36 cellular contexts compared by ENCODE assay signal in genomic region chr11:31977343-31977742, GRCh38.
"Had no signal": no experiment of that assay in that cellular context is flagged by ENCODE, and none has a peak within 500 bp of the region (broad histone marks: within the 10 kb centered on the region; RNA-seq: fewer than 3 reads in every experiment).

No MANE protein-coding gene starts in this region.

- H3K4me1 ChIP-seq: ascending aorta had no signal

- FAIRE-seq: bronchial epithelial cell, TTC549 had no signal

- H3K9me3 ChIP-seq: ascending aorta had no signal

- H3K4me1 Mint-ChIP-seq: activated B cell treated with CpG ODN at 0.5 μM for 24 hours; activated CD4-positive, alpha-beta T cell treated with anti-CD3 and anti-CD28 coated beads, Interleukin-2, amount 10 ng/mL, durations not matched to agents 24 days and 14 days; activated naive CD4-positive, alpha-beta T cell treated with anti-CD3 and anti-CD28 coated beads, Interleukin-2, amount 10 ng/mL, durations not matched to agents 7 days and 5 days; activated naive CD4-positive, alpha-beta T cell treated with anti-CD3 and anti-CD28 coated beads, Interleukin-2, amount 50 U/mL, for 24 hours; activated naive CD8-positive, alpha-beta T cell treated with anti-CD3 and anti-CD28 coated beads, Interleukin-2, amount 10 ng/mL, durations not matched to agents 7 days and 5 days; activated naive CD8-positive, alpha-beta T cell treated with anti-CD3 and anti-CD28 coated beads, Interleukin-2, amount 50 U/mL, for 24 hours; central memory CD8-positive, alpha-beta T cell had no signal

- H3K36me3 ChIP-seq: ascending aorta, cardiac muscle cell had no signal

- H3K9me3 Mint-ChIP-seq: activated CD4-positive, alpha-beta T cell treated with anti-CD3 and anti-CD28 coated beads, Interleukin-2, amount 10 ng/mL, durations not matched to agents 24 days and 14 days; activated CD8-positive, alpha-beta T cell treated with anti-CD3 and anti-CD28 coated beads for 36 hours; activated naive CD4-positive, alpha-beta T cell treated with anti-CD3 and anti-CD28 coated beads, Interleukin-2, amount 10 ng/mL, durations not matched to agents 7 days and 5 days; activated T-cell treated with anti-CD3 and anti-CD28 coated beads, Interleukin-2, amount 50 U/mL, for 24 hours; activated T-helper 2 cell treated with anti-CD3 and anti-CD28 coated beads, Interferon-gamma antibody, Interleukin-2, Interleukin-4, amounts not matched to agents 10 μg/mL and 5 μg/mL and 100 μg/mL, durations not matched to agents 14 hours and 24 hours and 36 hours; central memory CD8-positive, alpha-beta T cell; T-helper 1 cell treated with Interleukin-12 subunit alpha and Interleukin-12 subunit beta and Interleukin-4 antibody, amounts not matched to agents 30 μg/mL and 1 μg/mL, for 36 hours; T-helper 2 cell treated with Interferon-gamma antibody and Interleukin-4, amounts not matched to agents 5 μg/mL and 100 μg/mL, for 36 hours had no signal

- DNase-seq: activated B cell treated with CpG ODN at 0.5 μM for 24 hours; activated CD4-positive, alpha-beta memory T cell treated with anti-CD3 and anti-CD28 coated beads for 36 hours; activated CD4-positive, alpha-beta T cell treated with anti-CD3 and anti-CD28 coated beads for 4 hours; activated CD4-positive, alpha-beta T cell treated with anti-CD3 and anti-CD28 coated beads, Interleukin-2, amount 10 ng/mL, durations not matched to agents 24 days and 14 days; activated CD4-positive, alpha-beta T cell treated with anti-CD3 and anti-CD28 coated beads, Interleukin-2, amount 50 U/mL, for 1 hour; activated CD4-positive, alpha-beta T cell treated with anti-CD3 and anti-CD28 coated beads, Interleukin-2, amount 50 U/mL, for 4 hours; activated CD4-positive, CD25-positive, alpha-beta regulatory T cell treated with anti-CD3 and anti-CD28 coated beads, Interleukin-2, amount 50 U/mL, for 72 hours; activated CD8-positive, alpha-beta memory T cell treated with anti-CD3 and anti-CD28 coated beads, Interleukin-2, amount 50 U/mL, for 48 hours; activated CD8-positive, alpha-beta T cell treated with anti-CD3 and anti-CD28 coated beads for 36 hours; activated effector memory CD4-positive, alpha-beta T cell treated with Interleukin-2 at 50 U/mL for 16 hours; activated gamma-delta T cell; activated naive CD4-positive, alpha-beta T cell treated with anti-CD3 and anti-CD28 coated beads, Interleukin-2, amount 10 ng/mL, durations not matched to agents 7 days and 5 days; activated naive CD4-positive, alpha-beta T cell treated with Interleukin-2 at 50 U/mL for 16 hours; activated naive CD8-positive, alpha-beta T cell treated with anti-CD3 and anti-CD28 coated beads, Interleukin-2, amount 10 ng/mL, durations not matched to agents 7 days and 5 days; activated naive CD8-positive, alpha-beta T cell treated with anti-CD3 and anti-CD28 coated beads, Interleukin-2, amount 50 U/mL, for 24 hours; activated T-cell treated with anti-CD3 and anti-CD28 coated beads, Interleukin-2, amount 50 U/mL, for 24 hours; activated T-cell treated with anti-CD3 and anti-CD28 coated beads, Interleukin-2, amount 50 U/mL, for 48 hours; amygdala; anterior cingulate cortex; caudate nucleus; cerebellar nuclear complex; T-helper 1 cell; T-helper 2 cell; T-helper 9 cell had no signal

- H3K36me3 Mint-ChIP-seq: activated CD4-positive, alpha-beta memory T cell treated with anti-CD3 and anti-CD28 coated beads for 36 hours; activated naive CD4-positive, alpha-beta T cell treated with anti-CD3 and anti-CD28 coated beads, Interleukin-2, amount 10 ng/mL, durations not matched to agents 7 days and 5 days; activated naive CD4-positive, alpha-beta T cell treated with anti-CD3 and anti-CD28 coated beads, Interleukin-2, amount 50 U/mL, for 24 hours; activated naive CD8-positive, alpha-beta T cell treated with anti-CD3 and anti-CD28 coated beads, Interleukin-2, amount 10 ng/mL, durations not matched to agents 7 days and 5 days; brain had no signal

- H3K27ac Mint-ChIP-seq: activated B cell treated with CpG ODN at 0.5 μM for 24 hours; activated CD4-positive, alpha-beta memory T cell treated with anti-CD3 and anti-CD28 coated beads for 36 hours; activated CD4-positive, alpha-beta T cell treated with anti-CD3 and anti-CD28 coated beads, Interleukin-2, amount 10 ng/mL, durations not matched to agents 24 days and 14 days; activated CD8-positive, alpha-beta T cell treated with anti-CD3 and anti-CD28 coated beads for 36 hours; activated naive CD4-positive, alpha-beta T cell treated with anti-CD3 and anti-CD28 coated beads, Interleukin-2, amount 10 ng/mL, durations not matched to agents 7 days and 5 days; activated naive CD4-positive, alpha-beta T cell treated with anti-CD3 and anti-CD28 coated beads, Interleukin-2, amount 50 U/mL, for 24 hours; activated naive CD8-positive, alpha-beta T cell; activated naive CD8-positive, alpha-beta T cell treated with anti-CD3 and anti-CD28 coated beads, Interleukin-2, amount 10 ng/mL, durations not matched to agents 7 days and 5 days; activated naive CD8-positive, alpha-beta T cell treated with anti-CD3 and anti-CD28 coated beads, Interleukin-2, amount 50 U/mL, for 24 hours; activated T-cell treated with anti-CD3 and anti-CD28 coated beads, Interleukin-2, amount 50 U/mL, for 24 hours; activated T-helper 2 cell treated with anti-CD3 and anti-CD28 coated beads, Interferon-gamma antibody, Interleukin-2, Interleukin-4, amounts not matched to agents 10 μg/mL and 5 μg/mL and 100 μg/mL, durations not matched to agents 14 hours and 24 hours and 36 hours; brain; T-helper 1 cell treated with Interleukin-12 subunit alpha and Interleukin-12 subunit beta and Interleukin-4 antibody, amounts not matched to agents 30 μg/mL and 1 μg/mL, for 36 hours; T-helper 2 cell treated with Interferon-gamma antibody and Interleukin-4, amounts not matched to agents 5 μg/mL and 100 μg/mL, for 36 hours had no signal

- H3K4me3 Mint-ChIP-seq: activated B cell treated with CpG ODN at 0.5 μM for 24 hours; activated CD4-positive, alpha-beta memory T cell treated with anti-CD3 and anti-CD28 coated beads for 36 hours; activated CD4-positive, alpha-beta T cell treated with anti-CD3 and anti-CD28 coated beads, Interleukin-2, amount 10 ng/mL, durations not matched to agents 24 days and 14 days; activated CD8-positive, alpha-beta T cell treated with anti-CD3 and anti-CD28 coated beads for 36 hours; activated naive CD4-positive, alpha-beta T cell treated with anti-CD3 and anti-CD28 coated beads, Interleukin-2, amount 10 ng/mL, durations not matched to agents 7 days and 5 days; activated naive CD4-positive, alpha-beta T cell treated with anti-CD3 and anti-CD28 coated beads, Interleukin-2, amount 50 U/mL, for 24 hours; activated naive CD8-positive, alpha-beta T cell; activated naive CD8-positive, alpha-beta T cell treated with anti-CD3 and anti-CD28 coated beads, Interleukin-2, amount 10 ng/mL, durations not matched to agents 7 days and 5 days; activated naive CD8-positive, alpha-beta T cell treated with anti-CD3 and anti-CD28 coated beads, Interleukin-2, amount 50 U/mL, for 24 hours; activated T-cell treated with anti-CD3 and anti-CD28 coated beads, Interleukin-2, amount 50 U/mL, for 24 hours; brain; central memory CD8-positive, alpha-beta T cell; T-helper 1 cell treated with Interleukin-12 subunit alpha and Interleukin-12 subunit beta and Interleukin-4 antibody, amounts not matched to agents 30 μg/mL and 1 μg/mL, for 36 hours; T-helper 2 cell treated with Interferon-gamma antibody and Interleukin-4, amounts not matched to agents 5 μg/mL and 100 μg/mL, for 36 hours had no signal

- H3K27me3 ChIP-seq: ascending aorta had no signal

- H3K4me3 ChIP-seq: ascending aorta, cardiac muscle cell had no signal

- H3K27ac ChIP-seq: ascending aorta, cardiac muscle cell, VCaP had no signal

- ATAC-seq: activated CD8-positive, alpha-beta T cell treated with anti-CD3 and anti-CD28 coated beads for 36 hours; activated naive CD8-positive, alpha-beta T cell treated with anti-CD3 and anti-CD28 coated beads, Interleukin-2, amount 50 U/mL, for 24 hours had no signal
